Comparison of ENCODE assay signal across 8 cellular contexts in genomic region chr20:6265204-6265904, GRCh38.
DNase-seq lines count a peak whose midpoint lies in the region; ATAC-seq and TF ChIP-seq lines count a peak whose summit lies in the region.

No MANE protein-coding gene starts in this region.

- H3K4me3 Mint-ChIP-seq in stimulated activated naive B cell treated with anti-CD40 and anti-IgM and Interleukin-4, amounts not matched to agents 10 μg/mL and 1 μg/mL and 100 μg/mL, for 72 hours, result no peak overlapping the region

- peaks cover 0 to 2% of the 10 kb centered on the region in 2 donors for H3K9me3 Mint-ChIP-seq in stimulated activated naive B cell treated with anti-CD40 and anti-IgM and Interleukin-4, amounts not matched to agents 10 μg/mL and 1 μg/mL and 100 μg/mL, for 72 hours

- H3K27me3 ChIP-seq in BLaER1 treated with 17β-estradiol and CSF1 and Interleukin-3, amounts not matched to agents 10 nM and 100 nM, result no peaks in the 10 kb centered on the region
- no peaks in the 10 kb centered on the region for H3K27me3 ChIP-seq in KMS-11 (ENCODE audit: insufficient read depth, low read depth)
- no peaks in the 10 kb centered on the region for H3K27me3 ChIP-seq in gastroesophageal sphincter

- H3K36me3 Mint-ChIP-seq in stimulated activated naive B cell treated with anti-CD40 and anti-IgM and Interleukin-4, amounts not matched to agents 10 μg/mL and 1 μg/mL and 100 μg/mL, for 72 hours, result no peaks in the 10 kb centered on the region

- peak; percentile 62 for ATAC-seq in gastroesophageal sphincter
- ATAC-seq in stimulated activated naive B cell treated with anti-CD40 and anti-IgM and Interleukin-4, amounts not matched to agents 10 μg/mL and 1 μg/mL and 100 μg/mL, for 72 hours (replicated peaks), result peak; percentile 60 to 70
- ATAC-seq in GM21786 (IDR thresholded peaks at IDR 0.05; ENCODE audit: unreplicated experiment), result no peak
- ATAC-seq in esophagus mucosa, result no peak

- TF ChIP-seq EP300 in gastroesophageal sphincter (IDR thresholded peaks at IDR 0.05), result no peak

- peak overlapping the region; percentile 29 to 73 (median 59) for H3K4me2 ChIP-seq in BLaER1 treated with 17β-estradiol and CSF1 and Interleukin-3, amounts not matched to agents 10 nM and 100 nM
- H3K4me2 ChIP-seq in KMS-11, result peak overlapping the region; percentile 26

- peak overlapping the region in 1 of 11 experiments; percentile 8; a peak in 2 of 22 replicates for H3K27ac ChIP-seq in BLaER1 treated with 17β-estradiol and CSF1 and Interleukin-3, amounts not matched to agents 10 nM and 100 nM
- no peak overlapping the region for H3K27ac ChIP-seq in KMS-11
- H3K27ac ChIP-seq in RWPE1, result no peak overlapping the region
- H3K27ac ChIP-seq in gastroesophageal sphincter, result no peak overlapping the region

- H3K9me3 ChIP-seq in BLaER1 treated with 17β-estradiol and CSF1 and Interleukin-3, amounts not matched to agents 10 nM and 100 nM (replicated peaks in 1 of 11), result no peaks in the 10 kb centered on the region
- no peaks in the 10 kb centered on the region for H3K9me3 ChIP-seq in gastroesophageal sphincter

- TF ChIP-seq POLR2A in gastroesophageal sphincter (IDR thresholded peaks at IDR 0.05), result no peak

- TF ChIP-seq CTCF in KMS-11 (conservative IDR thresholded peaks at IDR 0.05; ENCODE audit: low read depth, low read length) (peak; percentile 71), RWPE1 (conservative IDR thresholded peaks at IDR 0.05; ENCODE audit: low read depth) (peak; percentile 88), gastroesophageal sphincter (IDR thresholded peaks at IDR 0.05) (peak in 2 of 4 experiments; percentile 7 to 29)

- no peak overlapping the region for H3K27ac Mint-ChIP-seq in stimulated activated naive B cell treated with anti-CD40 and anti-IgM and Interleukin-4, amounts not matched to agents 10 μg/mL and 1 μg/mL and 100 μg/mL, for 72 hours

- POLR2A ChIA-PET in RWPE1 (lab: Yijun Ruan, JAX; ENCODE audit: low non-redundant PET), result no interaction called here

- peak overlapping the region in 6 of 11 experiments; percentile 15 to 49 (median 38); a peak in 6 of 22 replicates for H3K9ac ChIP-seq in BLaER1 treated with 17β-estradiol and CSF1 and Interleukin-3, amounts not matched to agents 10 nM and 100 nM
- H3K9ac ChIP-seq in KMS-11, result no peak overlapping the region

- H3K4me3 ChIP-seq in BLaER1 treated with 17β-estradiol and CSF1 and Interleukin-3, amounts not matched to agents 10 nM and 100 nM, result peak overlapping the region in 1 of 10 experiments; percentile 20; a peak in 2 of 20 replicates
- H3K4me3 ChIP-seq in KMS-11 (IDR thresholded peaks at IDR 0.05; ENCODE audit: insufficient read depth, low read depth, low read length) (no peak overlapping the region), gastroesophageal sphincter (no peak overlapping the region)

- H4K20me1 ChIP-seq in BLaER1 treated with 17β-estradiol and CSF1 and Interleukin-3, amounts not matched to agents 10 nM and 100 nM, result no peaks in the 10 kb centered on the region
- no peaks in the 10 kb centered on the region for H4K20me1 ChIP-seq in KMS-11 (ENCODE audit: insufficient read depth)

- peaks cover 7 to 12% of the 10 kb centered on the region in 2 donors for H3K27me3 Mint-ChIP-seq in stimulated activated naive B cell treated with anti-CD40 and anti-IgM and Interleukin-4, amounts not matched to agents 10 μg/mL and 1 μg/mL and 100 μg/mL, for 72 hours

- WGBS in gastroesophageal sphincter (ENCODE audit: low coverage in 1 of 2), 2 donors, result 25 to 30% methylated on average over 10 of the region's 10 CpGs

- CTCF ChIA-PET in RWPE1 (lab: Yijun Ruan, JAX), result interaction anchor here (0.6 to 1.5 kb wide), 10 partner anchors 8 to 1200 kb away, joined by 3 to 8 read pairs (median 4); no protein-coding TSS in a partner anchor

- DNase-seq in RWPE1 (ENCODE audit: low spot score) (peak; percentile 59), ecto neural progenitor cell (ENCODE audit: low spot score) (no peak)
- DNase-seq in stimulated activated naive B cell treated with anti-CD40 and anti-IgM and Interleukin-4, amounts not matched to agents 10 μg/mL and 1 μg/mL and 100 μg/mL, for 72 hours, result no peak

- no peaks in the 10 kb centered on the region for H3K36me3 ChIP-seq in BLaER1 treated with 17β-estradiol and CSF1 and Interleukin-3, amounts not matched to agents 10 nM and 100 nM
- no peaks in the 10 kb centered on the region for H3K36me3 ChIP-seq in KMS-11 (ENCODE audit: insufficient read depth)
- no peaks in the 10 kb centered on the region for H3K36me3 ChIP-seq in gastroesophageal sphincter

- H3K4me1 ChIP-seq in BLaER1 treated with 17β-estradiol and CSF1 and Interleukin-3, amounts not matched to agents 10 nM and 100 nM, result peaks cover 6 to 13% (median 9%) of the 10 kb centered on the region in 10 experiments; a peak in 17 of 20 replicates
- H3K4me1 ChIP-seq in KMS-11 (ENCODE audit: low read depth, poor library complexity, severe bottlenecking) (peaks cover 6% of the 10 kb centered on the region), gastroesophageal sphincter (peaks cover 0 to 11% (median 0%) of the 10 kb centered on the region in 3 donors)

- peak overlapping the region; percentile 22; the same call in 1 of the 2 replicates for H2AFZ ChIP-seq in KMS-11 (ENCODE audit: low read depth)

- no peaks in the 10 kb centered on the region for H3K4me1 Mint-ChIP-seq in stimulated activated naive B cell treated with anti-CD40 and anti-IgM and Interleukin-4, amounts not matched to agents 10 μg/mL and 1 μg/mL and 100 μg/mL, for 72 hours

- H3K79me2 ChIP-seq in KMS-11 (ENCODE audit: insufficient read depth, low read depth), result no peaks in the 10 kb centered on the region

Comparison
In these comparisons a context has a peak if more than half of its experiments do, and no peak if none do; other contexts are left out.
1. ATAC-seq: peak in gastroesophageal sphincter (single experiment) and stimulated activated naive B cell treated with anti-CD40 and anti-IgM and Interleukin-4, amounts not matched to agents 10 μg/mL and 1 μg/mL and 100 μg/mL, for 72 hours (2 of 2); none in GM21786 (single experiment) and esophagus mucosa (single experiment).